In the genomic region with DNA sequence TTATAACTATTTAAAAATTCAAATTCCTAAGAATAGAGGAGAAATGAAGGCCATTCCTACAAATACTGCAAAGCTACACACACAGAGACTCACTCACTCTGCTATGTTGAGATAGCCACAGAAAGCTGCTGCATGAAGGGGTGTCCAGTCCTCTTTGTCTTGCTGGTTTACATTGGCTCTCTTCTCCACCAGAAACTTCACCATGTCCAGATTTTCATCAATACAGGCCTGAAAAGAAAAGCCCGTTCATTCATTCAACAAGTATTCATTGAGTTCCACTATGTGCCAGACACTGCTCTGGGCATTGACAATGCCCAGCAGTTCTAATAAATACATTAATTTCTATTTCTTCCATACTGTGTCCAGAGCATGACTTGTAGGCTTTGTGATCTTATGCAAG, we compare ENCODE assay signal across 16 cellular contexts.
"Had no signal": no experiment of that assay in that cellular context is flagged by ENCODE, and none has a peak within 500 bp of the region (broad histone marks: within the 10 kb centered on the region; RNA-seq: fewer than 3 reads in every experiment).

No MANE protein-coding gene starts in this region.

- H3K36me3 ChIP-seq: esophagus muscularis mucosa, gastroesophageal sphincter, heart right ventricle, left lung, lower lobe of right lung had no signal

- H3K9me3 ChIP-seq: esophagus muscularis mucosa, gastroesophageal sphincter, heart right ventricle, left lung, lower lobe of right lung had no signal

- DNase-seq: dermis blood vessel endothelial cell; dorsolateral prefrontal cortex; effector CD4-positive, alpha-beta T cell; effector memory CD4-positive, alpha-beta T cell; foreskin keratinocyte; glutamatergic neuron; heart right ventricle; left cardiac atrium; left lung; left ventricle myocardium superior; lower lobe of right lung; mesendoderm; midbrain had no signal

- H3K27ac ChIP-seq: coronary artery, esophagus muscularis mucosa, foreskin keratinocyte, gastroesophageal sphincter, heart right ventricle, left lung, lower lobe of right lung had no signal

- H3K4me3 ChIP-seq: coronary artery, dorsolateral prefrontal cortex, esophagus muscularis mucosa, gastroesophageal sphincter, heart right ventricle, left lung, lower lobe of right lung had no signal

- H3K4me1 ChIP-seq: esophagus muscularis mucosa, foreskin keratinocyte, gastroesophageal sphincter, heart right ventricle, left lung, lower lobe of right lung had no signal

- H3K27me3 ChIP-seq: dorsolateral prefrontal cortex, esophagus muscularis mucosa, foreskin keratinocyte, gastroesophageal sphincter, heart right ventricle, left lung had no signal
